ENCODE assay signal across 8 cellular contexts in genomic region chr9:2465921-2466460, GRCh38.
DNase-seq lines count a peak whose midpoint lies in the region; ATAC-seq and TF ChIP-seq lines count a peak whose summit lies in the region.

No MANE protein-coding gene starts in this region.

- peak; percentile 97 for ATAC-seq in GM18505 (IDR thresholded peaks at IDR 0.05; ENCODE audit: unreplicated experiment)
- peak; percentile 99 for ATAC-seq in GM21526 (IDR thresholded peaks at IDR 0.05; ENCODE audit: low FRiP score, unreplicated experiment)
- ATAC-seq in HG03558 (IDR thresholded peaks at IDR 0.05; ENCODE audit: extremely low read depth, unreplicated experiment): peak; percentile 100
- peak; percentile 97 for ATAC-seq in activated T-helper 17 cell treated with anti-CD3 and anti-CD28 coated beads, Interleukin-2, amount 50 U/mL, for 72 hours (replicated peaks)

- no peak overlapping the region for H3K4me3 ChIP-seq in subcutaneous abdominal adipose tissue (ENCODE audit: low read depth in 1 of 5, low read length in 5 of 5)
- no peak overlapping the region for H3K4me3 ChIP-seq in neural progenitor cell

- peaks cover 26% of the 10 kb centered on the region for H3K27me3 Mint-ChIP-seq in activated T-helper 17 cell treated with anti-CD3 and anti-CD28 coated beads, Interleukin-2, amount 50 U/mL, for 72 hours
- H3K27me3 Mint-ChIP-seq in neural progenitor cell (ENCODE audit: insufficient read depth, low read depth): no peaks in the 10 kb centered on the region

- H3K27me3 ChIP-seq in subcutaneous abdominal adipose tissue (ENCODE audit: control insufficient read depth in 5 of 5, insufficient read depth in 4 of 5, low read length in 5 of 5) (no peaks in the 10 kb centered on the region), neural progenitor cell (no peaks in the 10 kb centered on the region)

- no peaks in the 10 kb centered on the region for H4K20me1 ChIP-seq in neural progenitor cell (ENCODE audit: low read depth)

- H3K4me3 Mint-ChIP-seq in activated T-helper 17 cell treated with anti-CD3 and anti-CD28 coated beads, Interleukin-2, amount 50 U/mL, for 72 hours: no peak overlapping the region
- H3K4me3 Mint-ChIP-seq in neural progenitor cell: no peak overlapping the region

- H2AFZ ChIP-seq in neural progenitor cell (replicated peaks): no peak overlapping the region

- TF ChIP-seq POLR2A in GM18505 (IDR thresholded peaks at IDR 0.05; ENCODE audit: borderline replicate concordance, extremely low read depth, insufficient read depth, insufficient read length): no peak

- peak overlapping the region; percentile 51 for H3K27ac ChIP-seq in subcutaneous abdominal adipose tissue (ENCODE audit: low read depth, low read length)
- H3K27ac ChIP-seq in neural progenitor cell: no peak overlapping the region

- H3F3A ChIP-seq in neural progenitor cell (ENCODE audit: low read depth): no peaks in the 10 kb centered on the region

- peaks cover 0 to 4% (median 0%) of the 10 kb centered on the region in 5 donors for H3K36me3 ChIP-seq in subcutaneous abdominal adipose tissue (ENCODE audit: control insufficient read depth in 5 of 5, insufficient read depth in 5 of 5, low read length in 5 of 5)
- no peaks in the 10 kb centered on the region for H3K36me3 ChIP-seq in neural progenitor cell

- H3K79me2 ChIP-seq in neural progenitor cell (ENCODE audit: low read depth): no peaks in the 10 kb centered on the region

- H3K9ac ChIP-seq in subcutaneous abdominal adipose tissue (ENCODE audit: low read length in 5 of 5) (no peak overlapping the region), neural progenitor cell (no peak overlapping the region)

- no peak overlapping the region for H3K27ac Mint-ChIP-seq in activated T-helper 17 cell treated with anti-CD3 and anti-CD28 coated beads, Interleukin-2, amount 50 U/mL, for 72 hours
- H3K27ac Mint-ChIP-seq in neural progenitor cell: no peak overlapping the region

- H3K9me3 ChIP-seq in subcutaneous abdominal adipose tissue (ENCODE audit: control insufficient read depth in 5 of 5, low read length in 5 of 5) (peaks cover 0 to 6% (median 4%) of the 10 kb centered on the region in 5 donors), neural progenitor cell (ENCODE audit: low read depth) (no peaks in the 10 kb centered on the region)

- H3K4me2 ChIP-seq in neural progenitor cell: no peak overlapping the region

- no peaks in the 10 kb centered on the region for H3K4me1 Mint-ChIP-seq in activated T-helper 17 cell treated with anti-CD3 and anti-CD28 coated beads, Interleukin-2, amount 50 U/mL, for 72 hours
- H3K4me1 Mint-ChIP-seq in neural progenitor cell: peaks cover 10% of the 10 kb centered on the region

- H3K36me3 Mint-ChIP-seq in activated T-helper 17 cell treated with anti-CD3 and anti-CD28 coated beads, Interleukin-2, amount 50 U/mL, for 72 hours (ENCODE audit: low read depth): no peaks in the 10 kb centered on the region
- no peaks in the 10 kb centered on the region for H3K36me3 Mint-ChIP-seq in neural progenitor cell

- peaks cover 0 to 30% (median 20%) of the 10 kb centered on the region in 5 donors for H3K4me1 ChIP-seq in subcutaneous abdominal adipose tissue (ENCODE audit: control insufficient read depth in 5 of 5, insufficient read depth in 5 of 5, low read length in 5 of 5)
- H3K4me1 ChIP-seq in neural progenitor cell: peaks cover 6% of the 10 kb centered on the region

- no peaks in the 10 kb centered on the region for H3K9me3 Mint-ChIP-seq in activated T-helper 17 cell treated with anti-CD3 and anti-CD28 coated beads, Interleukin-2, amount 50 U/mL, for 72 hours
- peaks cover 2% of the 10 kb centered on the region for H3K9me3 Mint-ChIP-seq in neural progenitor cell

- no peak for TF ChIP-seq CTCF in neural progenitor cell (IDR thresholded peaks at IDR 0.05)

- DNase-seq in NCI-H446 treated with DMSO at 0.1 percent for 48 hours (lab: John Stamatoyannopoulos, UW): no peak
- no peak for DNase-seq in neural progenitor cell (ENCODE audit: low spot score)
- DNase-seq in AG20443 (ENCODE audit: low spot score): no peak
